Comparison of ENCODE assay signal across 13 cellular contexts in genomic region chr9:114409103-114409780, GRCh38. TPM values are rescaled to one million over a fixed set of nuclear protein-coding genes. Genes with fewer than 3 reads are reported as not detected.
A peak's percentile ranks its signal among the peaks of the same experiment; 100 is the strongest.
DNase-seq lines count a peak whose midpoint lies in the region; ATAC-seq, FAIRE-seq and TF ChIP-seq lines count a peak whose summit lies in the region.
"Had no signal": no experiment of that assay in that cellular context is flagged by ENCODE, and none has a peak within 500 bp of the region (broad histone marks: within the 10 kb centered on the region; RNA-seq: fewer than 3 reads in every experiment).

No MANE protein-coding gene starts in this region.

- peak; percentile 24 for DNase-seq in ACHN
- DNase-seq in ELF-1 (ENCODE audit: low read depth, low spot score), result peak; percentile 37
- DNase-seq in NOMO-1 (lab: John Stamatoyannopoulos, UW; ENCODE audit: unreplicated experiment in 2 of 2), result peak; percentile 8 to 17
- peak; percentile 36 for DNase-seq in bronchial epithelial cell (ENCODE audit: low read depth)
- no peak for DNase-seq in T-helper 2 cell
- DNase-seq in cerebellar nuclear complex (lab: John Stamatoyannopoulos, UW), result no peak
- DNase-seq in OCI-LY7 (ENCODE audit: low spot score), result no peak
- DNase-seq: hypothalamus; NCI-H2081 treated with DMSO at 0.1 percent for 48 hours; pancreas; stimulated activated CD4-positive, alpha-beta T cell treated with anti-CD3 and anti-CD28 coated beads, Interleukin-1b, Interleukin-23, amount 100 ng/mL, for 48 hours had no signal

- no peaks in the 10 kb centered on the region for H3K9me3 ChIP-seq in OCI-LY7 (ENCODE audit: low read length)
- H3K9me3 ChIP-seq: BLaER1, pancreas had no signal

- intact Hi-C loops in OCI-LY7 (cut with micrococcal nuclease; ENCODE audit: unreplicated experiment), result loop anchor here (5.0 kb wide), 2 partner anchors 78 to 328 kb away; no protein-coding TSS in a partner anchor

- peaks cover 2% of the 10 kb centered on the region for H3K27me3 ChIP-seq in bronchial epithelial cell (ENCODE audit: control insufficient read depth, insufficient read depth, low read length)
- H3K27me3 ChIP-seq: BLaER1, pancreas had no signal

- no peak overlapping the region for H3K27ac ChIP-seq in OCI-LY7 (ENCODE audit: low read depth, low read length, poor library complexity, severe bottlenecking)
- H3K27ac ChIP-seq: BLaER1, pancreas had no signal

- no peak overlapping the region for H3K4me3 ChIP-seq in bronchial epithelial cell (ENCODE audit: low read depth, low read length)
- H3K4me3 ChIP-seq in OCI-LY7 (ENCODE audit: low read depth, low read length, poor library complexity, severe bottlenecking), result no peak overlapping the region
- H3K4me3 ChIP-seq: BLaER1, pancreas had no signal

- H3K79me2 ChIP-seq in OCI-LY7 (ENCODE audit: insufficient read depth, low read depth, low read length), result no peaks in the 10 kb centered on the region

- no peak overlapping the region for H2AFZ ChIP-seq in OCI-LY7 (ENCODE audit: low read length)

- H3K36me3 ChIP-seq in bronchial epithelial cell (ENCODE audit: control insufficient read depth, insufficient read depth, low read length) (no peaks in the 10 kb centered on the region), OCI-LY7 (ENCODE audit: insufficient read depth, low read length) (no peaks in the 10 kb centered on the region)
- H3K36me3 ChIP-seq: BLaER1, pancreas had no signal

- CTCF ChIA-PET in OCI-LY7 (lab: Charles Lee; ENCODE audit: unreplicated experiment), result no interaction called here

- H4K20me1 ChIP-seq in OCI-LY7 (ENCODE audit: insufficient read depth, low read length), result no peaks in the 10 kb centered on the region
- H4K20me1 ChIP-seq: BLaER1 had no signal

- no TSS peak for BruUV-seq in OCI-LY7 (replicated peaks; lab: Mats Ljungman, UMichigan)

- ATAC-seq in HG02798 (IDR thresholded peaks at IDR 0.05; ENCODE audit: poor library complexity, unreplicated experiment), result no peak
- ATAC-seq: pancreas had no signal

- in situ Hi-C loops in ACHN (cut with HindIII; ENCODE audit: low pct_ligation_motif_present, low pct_unique_long_range_greater_than_20kb, low sequenced_read_pairs), result no loop called here

- no peak overlapping the region for H3K4me2 ChIP-seq in OCI-LY7 (ENCODE audit: low read length)
- H3K4me2 ChIP-seq: BLaER1 had no signal

- H3K9me2 ChIP-seq in OCI-LY7 (ENCODE audit: insufficient read depth, low read length), result no peaks in the 10 kb centered on the region

- peak; percentile 47 for FAIRE-seq in bronchial epithelial cell (lab: Jason Lieb, UNC)
- FAIRE-seq: pancreas had no signal

- H3K4me1 ChIP-seq in OCI-LY7 (ENCODE audit: insufficient read depth, low read length, poor library complexity, severe bottlenecking), result no peaks in the 10 kb centered on the region
- H3K4me1 ChIP-seq: pancreas had no signal

- TF ChIP-seq CTCF in bronchial epithelial cell (IDR thresholded peaks at IDR 0.05; ENCODE audit: insufficient read depth, low read length, severe bottlenecking) (no peak), OCI-LY7 (conservative IDR thresholded peaks at IDR 0.05; ENCODE audit: low read length) (no peak)

- POLR2A ChIA-PET in OCI-LY7 (lab: Charles Lee), result interaction anchor here (0.7 to 1.1 kb wide), 2 partner anchors 100 to 250 kb away, joined by 3 to 4 read pairs; no protein-coding TSS in a partner anchor

RNA-seq across cellular contexts. Expression of gene AKNA, which starts 21.5 kb away (rescaled TPM):
- total RNA-seq in bronchial epithelial cell (2.6 and 3.7 TPM in 2 replicates), OCI-LY7 (2022) (187 and 203 TPM in 2 replicates)
- total RNA-seq in OCI-LY7 (2014; rRNA removed; shearing (Covaris generic)), result 53.8 and 61.4 TPM in 2 replicates

Comparison
In these comparisons a context has a peak if more than half of its experiments do, and no peak if none do; other contexts are left out.
1. DNase-seq: peak in ACHN (single experiment), ELF-1 (single experiment), NOMO-1 (2 of 2) and bronchial epithelial cell (single experiment); none in T-helper 2 cell (0 of 5), cerebellar nuclear complex (0 of 2) and OCI-LY7 (single experiment).
2. RNA of gene AKNA, which starts 21.5 kb away (total RNA-seq): 53.8 to 203 TPM in OCI-LY7; 2.6 to 3.7 TPM in bronchial epithelial cell; every median in the first group is over 10 times any median in the second.